ENCODE assay signal across 1 cellular context in genomic region chr10:132764108-132764507, GRCh38.
TF ChIP-seq lines count a peak whose summit lies in the region.

No MANE protein-coding gene starts in this region.

TF ChIP-seq in GM23338, 12 proteins besides CTCF, POLR2A, EP300 and RAD21:
- TF ChIP-seq ZNF331 (CRISPR knock-in tag; IDR thresholded peaks at IDR 0.05; ENCODE audit: low read depth) (no peak), ZNF114 (CRISPR knock-in tag; IDR thresholded peaks at IDR 0.05) (no peak), JUNB (IDR thresholded peaks at IDR 0.05; ENCODE audit: unreplicated experiment) (no peak), CREB1 (CRISPR knock-in tag; IDR thresholded peaks at IDR 0.05; ENCODE audit: low read depth) (no peak), POLR2AphosphoS5 (IDR thresholded peaks at IDR 0.05; ENCODE audit: low read depth) (no peak), NANOG (IDR thresholded peaks at IDR 0.05; ENCODE audit: borderline replicate concordance) (no peak), EZH2 (IDR thresholded peaks at IDR 0.05; ENCODE audit: low read depth, unreplicated experiment) (no peak), EZH2phosphoT487 (IDR thresholded peaks at IDR 0.05; ENCODE audit: unreplicated experiment) (no peak), ZNF462 (CRISPR knock-in tag; IDR thresholded peaks at IDR 0.05) (no peak), ETS1 (IDR thresholded peaks at IDR 0.05) (no peak)
